ENCODE assay signal across 22 cellular contexts in genomic region chr4:137375111-137375850, GRCh38.
DNase-seq lines count a peak whose midpoint lies in the region; ATAC-seq, FAIRE-seq and TF ChIP-seq lines count a peak whose summit lies in the region.
"Had no signal": no experiment of that assay in that cellular context is flagged by ENCODE, and none has a peak within 500 bp of the region (broad histone marks: within the 10 kb centered on the region; RNA-seq: fewer than 3 reads in every experiment).

No MANE protein-coding gene starts in this region.

- H3K27ac ChIP-seq in pancreas, result no peak overlapping the region
- peak overlapping the region; percentile 15 to 29 for H3K27ac ChIP-seq in uterus
- H3K27ac ChIP-seq: 22Rv1, adrenal gland, Peyer's patch, SJCRH30, upper lobe of right lung had no signal

- H3K9me3 ChIP-seq in pancreas, result no peaks in the 10 kb centered on the region
- H3K9me3 ChIP-seq in uterus, result no peaks in the 10 kb centered on the region
- H3K9me3 ChIP-seq: adrenal gland, breast epithelium, Peyer's patch, SJCRH30, upper lobe of right lung had no signal

- no peak for DNase-seq in Right ventricle myocardium superior
- DNase-seq in cardiac septum (ENCODE audit: low spot score), result no peak
- DNase-seq in fibroblast of gingiva (ENCODE audit: low read depth), result peak; percentile 42
- DNase-seq in pancreas, result no peak
- DNase-seq in uterus, result no peak
- DNase-seq in GM13977 (ENCODE audit: low spot score), result no peak
- DNase-seq: activated CD4-positive, alpha-beta T cell treated with anti-CD3 and anti-CD28 coated beads for 4 hours; activated naive CD4-positive, alpha-beta T cell; activated T-cell treated with anti-CD3 and anti-CD28 coated beads, Interleukin-2, amount 50 U/mL, for 4 hours; adrenal gland; DMS53; left cardiac atrium; NCI-H1092 treated with DMSO at 0.1 percent for 48 hours; NCI-H187 treated with DMSO at 0.1 percent for 48 hours; NCI-H526 treated with DMSO at 0.1 percent for 48 hours; Peyer's patch; SJCRH30; upper lobe of right lung had no signal

- H3K27me3 ChIP-seq in pancreas (no peaks in the 10 kb centered on the region), uterus (no peaks in the 10 kb centered on the region)
- H3K27me3 ChIP-seq: adrenal gland, breast epithelium, Peyer's patch, SJCRH30, upper lobe of right lung had no signal

- in situ Hi-C loops in GM13977 (cut with MboI; ENCODE audit: low pct_unique_long_range_greater_than_20kb, low sequenced_read_pairs, unreplicated experiment), result no loop called here

- TF ChIP-seq POLR2A in uterus (IDR thresholded peaks at IDR 0.05), result no peak

- H3K36me3 ChIP-seq in pancreas (no peaks in the 10 kb centered on the region), uterus (no peaks in the 10 kb centered on the region)
- H3K36me3 ChIP-seq: adrenal gland, breast epithelium, SJCRH30, upper lobe of right lung had no signal

- 49 to 74% methylated on average over 2 of the region's 2 CpGs for WGBS in pancreas, 2 donors

- H3K4me3 ChIP-seq in pancreas, result no peak overlapping the region
- H3K4me3 ChIP-seq in uterus, result no peak overlapping the region
- H3K4me3 ChIP-seq: adrenal gland, breast epithelium, Peyer's patch, SJCRH30, upper lobe of right lung had no signal

- H3K4me1 ChIP-seq in pancreas (no peaks in the 10 kb centered on the region), uterus (no peaks in the 10 kb centered on the region)
- H3K4me1 ChIP-seq: adrenal gland, breast epithelium, Peyer's patch, upper lobe of right lung had no signal

- peak; percentile 5 for FAIRE-seq in pancreas (lab: Jason Lieb, UNC)

- TF ChIP-seq CTCF in pancreas (IDR thresholded peaks at IDR 0.05), result no peak
- no peak for TF ChIP-seq CTCF in uterus (IDR thresholded peaks at IDR 0.05)
- TF ChIP-seq CTCF in GM13977 (IDR thresholded peaks at IDR 0.05; ENCODE audit: extremely low read depth, insufficient read depth, missing control alignments), result no peak

- intact Hi-C loops in Right ventricle myocardium superior (cut with DNase I) (no loop called here), cardiac septum (cut with DNase I) (loop anchor here (10.0 kb wide), 1 partner anchor 160 kb away; the partner anchor contains the start of gene PCDH18), pancreas (cut with DNase I) (no loop called here), uterus (cut with DNase I; ENCODE audit: low total_unique reads) (no loop called here)

- peak; percentile 43 for ATAC-seq in Right ventricle myocardium superior (ENCODE audit: poor library complexity)
- no peak for ATAC-seq in pancreas
- no peak for ATAC-seq in HG03280 (IDR thresholded peaks at IDR 0.05; ENCODE audit: unreplicated experiment)
- no peak for ATAC-seq in GM18868 (IDR thresholded peaks at IDR 0.05; ENCODE audit: unreplicated experiment)
- ATAC-seq: activated T-cell treated with anti-CD3 and anti-CD28 coated beads, Interleukin-2, amount 50 U/mL, for 4 hours; left cardiac atrium; upper lobe of right lung had no signal

Comparison
In these comparisons a context has a peak if more than half of its experiments do, and no peak if none do; other contexts are left out.
1. H3K27ac ChIP-seq: peak in uterus (2 of 2); none in pancreas (0 of 4).